ENCODE assay signal across 9 cellular contexts in genomic region chr3:120741320-120741719, GRCh38. TPM values are rescaled to one million over a fixed set of nuclear protein-coding genes. Genes with fewer than 3 reads are reported as not detected.
DNase-seq lines count a peak whose midpoint lies in the region; ATAC-seq and TF ChIP-seq lines count a peak whose summit lies in the region.
"Had no signal": no experiment of that assay in that cellular context is flagged by ENCODE, and none has a peak within 500 bp of the region (broad histone marks: within the 10 kb centered on the region; RNA-seq: fewer than 3 reads in every experiment).

No MANE protein-coding gene starts in this region.

- H3K27ac Mint-ChIP-seq in T-cell, result peak overlapping the region; percentile 93 to 98

- CTCF ChIA-PET in T-cell (lab: Charles Lee), result interaction anchor here in 1 of 2 donors (0.6 to 3.8 kb wide), 6 partner anchors 13 to 1279 kb away, joined by 3 to 12 read pairs (median 4); no protein-coding TSS in a partner anchor

- no peak for ATAC-seq in T-cell (replicated peaks in 1 of 4)

- peaks cover 52% of the 10 kb centered on the region for H3K79me2 ChIP-seq in smooth muscle cell (ENCODE audit: low read depth)

- H3K4me3 Mint-ChIP-seq in T-cell, result peak overlapping the region; percentile 87 to 95 (median 94)

- H3K9me3 Mint-ChIP-seq in T-cell, result peaks cover 2 to 5% (median 4%) of the 10 kb centered on the region in 3 donors

- H2AFZ ChIP-seq in smooth muscle cell (ENCODE audit: low read depth), result no peak overlapping the region

- no peaks in the 10 kb centered on the region for H3K9me3 ChIP-seq in smooth muscle cell (replicated peaks; ENCODE audit: low read depth)

- H3K4me1 ChIP-seq in smooth muscle cell (ENCODE audit: low read depth), result peaks cover 11% of the 10 kb centered on the region

- peaks cover 3% of the 10 kb centered on the region for H3K36me3 ChIP-seq in smooth muscle cell (ENCODE audit: low read depth)

- TF ChIP-seq CTCF in foreskin fibroblast (IDR thresholded peaks at IDR 0.05; ENCODE audit: low read depth, low read length) (no peak), smooth muscle cell (IDR thresholded peaks at IDR 0.05; ENCODE audit: borderline replicate concordance, insufficient read depth, poor library complexity, severe bottlenecking) (no peak)

- peaks cover 37 to 49% (median 45%) of the 10 kb centered on the region in 3 donors for H3K4me1 Mint-ChIP-seq in T-cell

- POLR2A ChIA-PET in T-cell (lab: Charles Lee), result interaction anchor here (0.6 to 2.4 kb wide), 5 partner anchors 22 to 185 kb away, joined by 4 to 13 read pairs (median 6); partner anchors contain the start of gene NDUFB4 (in 2 of the 2)

- no peaks in the 10 kb centered on the region for H3F3A ChIP-seq in smooth muscle cell (ENCODE audit: low read depth)

- H3K27ac ChIP-seq in smooth muscle cell (ENCODE audit: low read depth), result no peak overlapping the region

- WGBS in smooth muscle cell (ENCODE audit: low lambda C conversion rate), result 87% methylated on average over 3 of the region's 3 CpGs

- no peaks in the 10 kb centered on the region for H3K27me3 ChIP-seq in smooth muscle cell (ENCODE audit: low read depth)

- H3K36me3 Mint-ChIP-seq in T-cell, result peaks cover 10% of the 10 kb centered on the region

- no peaks in the 10 kb centered on the region for H4K20me1 ChIP-seq in smooth muscle cell (ENCODE audit: low read depth)

- no peaks in the 10 kb centered on the region for H3K27me3 Mint-ChIP-seq in T-cell

- peak overlapping the region; percentile 82 for H3K4me2 ChIP-seq in smooth muscle cell

- H3K9ac ChIP-seq in smooth muscle cell (ENCODE audit: low read depth), result no peak overlapping the region

- H3K4me3 ChIP-seq in foreskin fibroblast (ENCODE audit: low read depth in 1 of 2, low read length in 2 of 2), result peak overlapping the region; percentile 64 to 78
- H3K4me3 ChIP-seq in smooth muscle cell, result peak overlapping the region; percentile 84

- peak; percentile 21 for DNase-seq in NCI-H82 (lab: John Stamatoyannopoulos, UW)
- DNase-seq in NCI-H82 treated with DMSO at 0.1 percent for 48 hours (lab: John Stamatoyannopoulos, UW; ENCODE audit: unreplicated experiment), result no peak
- DNase-seq in T-cell, result no peak
- DNase-seq in foreskin fibroblast, result no peak
- DNase-seq in smooth muscle cell (lab: John Stamatoyannopoulos, UW; ENCODE audit: unreplicated experiment), result no peak
- no peak for DNase-seq in NCI-H2107 (lab: John Stamatoyannopoulos, UW)
- no peak for DNase-seq in central memory CD4-positive, alpha-beta T cell
- no peak for DNase-seq in globus pallidus (ENCODE audit: low spot score)
- DNase-seq: effector CD8-positive, alpha-beta T cell had no signal

RNA-seq across cellular contexts. Expression of gene RABL3, which starts 1.0 kb away (rescaled TPM):
- total RNA-seq in T-cell (10 to 100 TPM; 14.7 to 31.8 (median 25.0) TPM), smooth muscle cell (29.3 and 33.5 TPM in 2 replicates)
- polyA plus RNA-seq in smooth muscle cell, result 27.0 and 29.5 TPM in 2 replicates

RNA-seq across cellular contexts. Expression of gene GTF2E1, which starts 1.2 kb away (rescaled TPM):
- total RNA-seq in T-cell (10 to 100 TPM; 13.3 to 28.5 (median 26.0) TPM), smooth muscle cell (17.6 and 18.8 TPM in 2 replicates)
- 15.8 and 17.0 TPM in 2 replicates for polyA plus RNA-seq in smooth muscle cell

RNA-seq across cellular contexts. Expression of gene HGD, which starts 59.3 kb away (rescaled TPM):
- total RNA-seq in T-cell, result 1 to 10 TPM; 1.5 to 4.1 (median 2.6) TPM
- 3.8 and 5.1 TPM in 2 replicates for total RNA-seq in smooth muscle cell
- polyA plus RNA-seq in smooth muscle cell, result 8.8 and 10.9 TPM in 2 replicates
